Comparison of ENCODE assay signal across 8 cellular contexts in the genomic region with DNA sequence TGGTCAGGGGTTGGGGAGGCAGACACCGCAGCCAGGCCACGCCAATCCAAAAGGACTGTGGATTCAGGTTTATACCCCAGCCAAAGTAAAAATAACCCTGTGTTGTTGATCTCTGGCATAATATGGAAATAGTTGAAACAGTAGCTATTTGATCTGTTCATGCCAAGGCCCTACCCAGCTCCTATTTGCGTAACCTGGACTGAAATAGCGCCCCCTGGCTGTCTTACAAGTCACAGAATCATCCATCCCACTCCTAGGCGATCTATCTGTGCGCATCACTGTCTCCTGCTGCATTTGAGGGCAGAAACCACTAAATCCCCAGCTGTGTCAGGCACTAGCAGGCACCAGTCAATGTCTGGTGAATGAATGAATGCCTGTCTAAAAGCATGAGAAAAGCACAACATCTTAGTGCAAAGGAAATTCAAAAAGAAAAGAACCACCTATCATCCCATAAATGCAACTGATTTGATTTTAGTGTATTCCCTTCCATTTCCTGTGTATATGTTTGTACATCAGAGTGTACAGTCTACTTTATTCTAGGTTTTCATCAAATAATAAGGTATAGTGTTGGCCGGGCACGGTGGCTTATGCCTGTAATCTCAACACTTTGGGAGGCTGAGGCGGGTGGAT.
A peak's percentile ranks its signal among the peaks of the same experiment; 100 is the strongest.
DNase-seq lines count a peak whose midpoint lies in the region; ATAC-seq, FAIRE-seq and TF ChIP-seq lines count a peak whose summit lies in the region.

No MANE protein-coding gene starts in this region.

- no peak overlapping the region for H2AFZ ChIP-seq in IMR-90 (replicated peaks; ENCODE audit: low read length, poor library complexity)
- no peak overlapping the region for H2AFZ ChIP-seq in keratinocyte (ENCODE audit: control insufficient read depth, low read length)

- intact Hi-C loops in IMR-90 (cut with micrococcal nuclease): loop anchor here (2.0 kb wide), 1 partner anchor 193 kb away; a partner anchor contains a TSS

- dilution Hi-C loops in IMR-90 (cut with HindIII; ENCODE audit: low sequenced_read_pairs, unreplicated experiment) (no loop called here), keratinocyte (cut with MboI; ENCODE audit: extremely low pct_ligation_motif_present, low sequenced_read_pairs) (no loop called here)

- TF ChIP-seq POLR2A in IMR-90 (IDR thresholded peaks at IDR 0.05; ENCODE audit: low read depth, low read length): no peak

- no peak overlapping the region; the same call in 2 of the 3 replicates for H2BK15ac ChIP-seq in IMR-90 (ENCODE audit: low read depth, low read length)

- H4K20me1 ChIP-seq in IMR-90 (ENCODE audit: insufficient read depth, low read length) (peaks cover 7% of the 10 kb centered on the region; the same call in 1 of the 2 replicates), keratinocyte (ENCODE audit: control insufficient read depth, extremely low read depth, insufficient read depth, low read length) (no peaks in the 10 kb centered on the region)

- ATAC-seq in IMR-90 (ENCODE audit: low read depth) (no peak), HG02885 (IDR thresholded peaks at IDR 0.05; ENCODE audit: poor library complexity, unreplicated experiment) (no peak), GM19452 (IDR thresholded peaks at IDR 0.05; ENCODE audit: unreplicated experiment) (no peak)

- H4K8ac ChIP-seq in IMR-90 (ENCODE audit: low read depth in 2 of 2, low read length in 2 of 2): no peak overlapping the region; a peak in 1 of 4 replicates

- H3K9me1 ChIP-seq in IMR-90 (ENCODE audit: insufficient read depth, low read length) (peaks cover 13% of the 10 kb centered on the region; the same call in 1 of the 2 replicates), keratinocyte (ENCODE audit: control insufficient read depth, extremely low read depth, insufficient read depth, low read length) (no peaks in the 10 kb centered on the region)

- FAIRE-seq in bronchial epithelial cell (lab: Jason Lieb, UNC) (peak; percentile 52), keratinocyte (lab: Jason Lieb, UNC) (no peak)

- H3K9me3 Mint-ChIP-seq in T-helper 2 cell treated with Interferon-gamma antibody and Interleukin-4, amounts not matched to agents 5 μg/mL and 100 μg/mL, for 36 hours: no peaks in the 10 kb centered on the region

- no peak overlapping the region for H4K5ac ChIP-seq in IMR-90 (ENCODE audit: low read depth, low read length)

- no peak overlapping the region for H2AK9ac ChIP-seq in IMR-90 (replicated peaks; ENCODE audit: low read depth, low read length, poor library complexity)

- H2BK120ac ChIP-seq in IMR-90 (ENCODE audit: low read depth, low read length): peak overlapping the region; percentile 65; the same call in 1 of the 2 replicates

- peaks cover 15% of the 10 kb centered on the region for H3K27me3 Mint-ChIP-seq in T-helper 2 cell treated with Interferon-gamma antibody and Interleukin-4, amounts not matched to agents 5 μg/mL and 100 μg/mL, for 36 hours (ENCODE audit: low read depth)

- no peak; the same call in 1 of the 2 replicates for TF ChIP-seq RAD21 in IMR-90 (IDR thresholded peaks at IDR 0.05; ENCODE audit: low read length)

- BruUV-seq in IMR-90 (replicated peaks; lab: Mats Ljungman, UMichigan): no TSS peak

- peaks cover 1% of the 10 kb centered on the region for H3K4me1 Mint-ChIP-seq in T-helper 2 cell treated with Interferon-gamma antibody and Interleukin-4, amounts not matched to agents 5 μg/mL and 100 μg/mL, for 36 hours (ENCODE audit: low read depth)

- H3K4me2 ChIP-seq in IMR-90 (ENCODE audit: low read depth, low read length) (no peak overlapping the region), keratinocyte (ENCODE audit: control insufficient read depth, extremely low read depth, insufficient read depth, low read depth, low read length) (no peak overlapping the region)

- TF ChIP-seq CTCF in IMR-90 (conservative IDR thresholded peaks at IDR 0.05; ENCODE audit: low read depth, low read length) (peak; percentile 43), bronchial epithelial cell (IDR thresholded peaks at IDR 0.05; ENCODE audit: insufficient read depth, low read length, severe bottlenecking) (peak; percentile 75), keratinocyte (optimal IDR thresholded peaks at IDR 0.05 in 1 of 3, IDR thresholded peaks at IDR 0.05 in 1 of 3, conservative IDR thresholded peaks at IDR 0.05 in 1 of 3; ENCODE audit: extremely low read depth in 1 of 3, insufficient read depth in 2 of 3, low read length in 3 of 3) (peak; percentile 78 to 83 (median 78))

- no peak overlapping the region; the same call in 1 of the 2 replicates for H4K91ac ChIP-seq in IMR-90 (ENCODE audit: insufficient read depth, low read depth, low read length)

- DNase-seq in Daoy (ENCODE audit: low read depth) (peak; percentile 49), IMR-90 (peak; percentile 40), bronchial epithelial cell (ENCODE audit: low read depth) (peak; percentile 27), keratinocyte (ENCODE audit: low read depth, low spot score) (peak; percentile 2)
- peak; percentile 52 for DNase-seq in T-helper 2 cell treated with Interferon-gamma antibody and Interleukin-4, amounts not matched to agents 5 μg/mL and 100 μg/mL, for 36 hours (ENCODE audit: low spot score)
- DNase-seq in stimulated activated CD4-positive, alpha-beta T cell treated with anti-CD3 and anti-CD28 coated beads, Interleukin-2, amount 100 ng/mL, for 4 hours (ENCODE audit: low read depth): peak; percentile 14

- H3K79me2 ChIP-seq in keratinocyte (ENCODE audit: control insufficient read depth, insufficient read depth, low read length): no peaks in the 10 kb centered on the region

- H2BK5ac ChIP-seq in IMR-90 (ENCODE audit: low read depth, low read length, poor library complexity, severe bottlenecking): no peak overlapping the region

- H3K27me3 ChIP-seq in IMR-90 (ENCODE audit: control insufficient read depth, insufficient read depth, low read length) (peaks cover 3% of the 10 kb centered on the region; the same call in 1 of the 2 replicates), bronchial epithelial cell (ENCODE audit: control insufficient read depth, insufficient read depth, low read length) (peaks cover 2% of the 10 kb centered on the region), keratinocyte (ENCODE audit: control insufficient read depth, extremely low read depth, insufficient read depth, low read length) (peaks cover 13% of the 10 kb centered on the region)

- H3K36me3 Mint-ChIP-seq in T-helper 2 cell treated with Interferon-gamma antibody and Interleukin-4, amounts not matched to agents 5 μg/mL and 100 μg/mL, for 36 hours (ENCODE audit: low read depth): no peaks in the 10 kb centered on the region

- H3K4me1 ChIP-seq in IMR-90 (ENCODE audit: control insufficient read depth, insufficient read depth, low read length): peaks cover 7% of the 10 kb centered on the region
- H3K4me1 ChIP-seq in keratinocyte (ENCODE audit: control insufficient read depth, extremely low read depth, insufficient read depth, low read length): peaks cover 6% of the 10 kb centered on the region

- WGBS in IMR-90 (ENCODE audit: extremely low coverage in 2 of 2, insufficient read length in 1 of 2), 2 experiments: no CpG with 5 or more reads among the region's 9 CpGs

- POLR2A ChIA-PET in IMR-90 (lab: Charles Lee; ENCODE audit: unreplicated experiment): no interaction called here

- CTCF ChIA-PET in IMR-90 (lab: Yijun Ruan, JAX): interaction anchor here (0.6 to 2.0 kb wide), 9 partner anchors 9 to 248 kb away, joined by 3 to 13 read pairs (median 3); no protein-coding TSS in a partner anchor

- H3K18ac ChIP-seq in IMR-90 (ENCODE audit: low read depth, low read length): no peak overlapping the region

- no peaks in the 10 kb centered on the region for H3K36me3 ChIP-seq in IMR-90 (ENCODE audit: control insufficient read depth, insufficient read depth, low read length)
- no peaks in the 10 kb centered on the region for H3K36me3 ChIP-seq in bronchial epithelial cell (ENCODE audit: control insufficient read depth, insufficient read depth, low read length)
- no peaks in the 10 kb centered on the region for H3K36me3 ChIP-seq in keratinocyte (ENCODE audit: control insufficient read depth in 2 of 2, extremely low read depth in 1 of 2, insufficient read depth in 2 of 2, low read length in 2 of 2)

- peak overlapping the region; percentile 66 for H2BK20ac ChIP-seq in IMR-90 (ENCODE audit: low read depth, low read length)

- in situ Hi-C loops in IMR-90 (cut with MboI; ENCODE audit: low sequenced_read_pairs): no loop called here

- peak overlapping the region; percentile 44; the same call in 1 of the 2 replicates for H3K23ac ChIP-seq in IMR-90 (ENCODE audit: low read depth, low read length)

- no peaks in the 10 kb centered on the region for H3K79me1 ChIP-seq in IMR-90 (ENCODE audit: low read depth in 1 of 2, low read length in 2 of 2)

- H3K9me3 ChIP-seq in IMR-90 (ENCODE audit: control insufficient read depth, insufficient read depth, low read length) (peaks cover 6% of the 10 kb centered on the region; the same call in 1 of the 2 replicates), keratinocyte (ENCODE audit: control insufficient read depth, low read depth, low read length) (no peaks in the 10 kb centered on the region)

- H3K4me3 Mint-ChIP-seq in T-helper 2 cell treated with Interferon-gamma antibody and Interleukin-4, amounts not matched to agents 5 μg/mL and 100 μg/mL, for 36 hours: no peak overlapping the region

- H3K4me3 ChIP-seq in IMR-90 (ENCODE audit: insufficient read depth, low read depth, low read length) (no peak overlapping the region), bronchial epithelial cell (ENCODE audit: low read depth, low read length) (no peak overlapping the region), keratinocyte (ENCODE audit: control insufficient read depth in 2 of 3, extremely low read depth in 1 of 3, insufficient read depth in 2 of 3, low read depth in 1 of 3, low read length in 3 of 3) (no peak overlapping the region)

- no peak overlapping the region for H3K56ac ChIP-seq in IMR-90 (ENCODE audit: extremely low read depth, insufficient read depth, low read length)

- H2AK5ac ChIP-seq in IMR-90 (ENCODE audit: low read depth, low read length): peak overlapping the region; percentile 55; the same call in 1 of the 2 replicates

- H3K9ac ChIP-seq in IMR-90 (ENCODE audit: low read depth, low read length) (no peak overlapping the region), keratinocyte (ENCODE audit: control insufficient read depth, extremely low read depth, insufficient read depth, low read length) (no peak overlapping the region)

- H3K27ac ChIP-seq in IMR-90 (ENCODE audit: insufficient read depth, low read length) (no peak overlapping the region), keratinocyte (ENCODE audit: control insufficient read depth, insufficient read depth, low read length) (no peak overlapping the region)

- H3K14ac ChIP-seq in IMR-90 (replicated peaks; ENCODE audit: low read depth, low read length): no peak overlapping the region

- H3K27ac Mint-ChIP-seq in T-helper 2 cell treated with Interferon-gamma antibody and Interleukin-4, amounts not matched to agents 5 μg/mL and 100 μg/mL, for 36 hours: no peak overlapping the region

- peak overlapping the region; percentile 34 for H3K4ac ChIP-seq in IMR-90 (ENCODE audit: low read depth, low read length)

TF ChIP-seq in IMR-90, 13 proteins besides CTCF, POLR2A, EP300 and RAD21:
- TF ChIP-seq MAZ (IDR thresholded peaks at IDR 0.05; ENCODE audit: borderline replicate concordance, low read depth, low read length) (no peak), SMC3 (IDR thresholded peaks at IDR 0.05; ENCODE audit: low read depth, low read length) (0 out of 2 replicates have a peak, but pooled peaks have one; percentile 19)

Comparison
In these comparisons a context has a peak if more than half of its experiments do, and no peak if none do; other contexts are left out.
1. DNase-seq: peak in every context shown above with its lines; median percentile 52 in T-helper 2 cell treated with Interferon-gamma antibody and Interleukin-4, amounts not matched to agents 5 μg/mL and 100 μg/mL, for 36 hours; 49 in Daoy; 40 in IMR-90; 27 in bronchial epithelial cell; 14 in stimulated activated CD4-positive, alpha-beta T cell treated with anti-CD3 and anti-CD28 coated beads, Interleukin-2, amount 100 ng/mL, for 4 hours; 2 in keratinocyte.